In genomic region chr22:34638128-34638527, GRCh38 we compare ENCODE assay signal across 28 cellular contexts.
"Had no signal": no experiment of that assay in that cellular context is flagged by ENCODE, and none has a peak within 500 bp of the region (broad histone marks: within the 10 kb centered on the region; RNA-seq: fewer than 3 reads in every experiment).

No MANE protein-coding gene starts in this region.

- H3K36me3 Mint-ChIP-seq: naive thymus-derived CD4-positive, alpha-beta T cell; natural killer cell; stimulated activated effector memory CD8-positive, alpha-beta T cell treated with anti-CD3 and anti-CD28 coated beads, Interleukin-12 subunit alpha, Interleukin-12 subunit beta, amount 100 ng/mL, for 72 hours; stimulated activated naive B cell treated with anti-CD40 and anti-IgM and Interleukin-4, amounts not matched to agents 10 μg/mL and 1 μg/mL and 100 μg/mL, for 72 hours had no signal

- H3K79me2 ChIP-seq: parathyroid adenoma had no signal

- ATAC-seq: naive thymus-derived CD4-positive, alpha-beta T cell; natural killer cell; psoas muscle; right cardiac atrium; right lobe of liver; stimulated activated effector memory CD8-positive, alpha-beta T cell treated with anti-CD3 and anti-CD28 coated beads, Interleukin-12 subunit alpha, Interleukin-12 subunit beta, amount 100 ng/mL, for 72 hours; stimulated activated naive B cell treated with anti-CD40 and anti-IgM and Interleukin-4, amounts not matched to agents 10 μg/mL and 1 μg/mL and 100 μg/mL, for 72 hours had no signal

- H3K27ac Mint-ChIP-seq: naive thymus-derived CD4-positive, alpha-beta T cell; natural killer cell; nephron; progenitor cell of endocrine pancreas; stimulated activated effector memory CD8-positive, alpha-beta T cell treated with anti-CD3 and anti-CD28 coated beads, Interleukin-12 subunit alpha, Interleukin-12 subunit beta, amount 100 ng/mL, for 72 hours; stimulated activated naive B cell treated with anti-CD40 and anti-IgM and Interleukin-4, amounts not matched to agents 10 μg/mL and 1 μg/mL and 100 μg/mL, for 72 hours; stimulated activated naive CD8-positive, alpha-beta T cell treated with anti-CD3 and anti-CD28 coated beads, Interleukin-15, Interleukin-2, amounts not matched to agents 100 ng/mL and 50 ng/mL, for 24 hours had no signal

- H3K27me3 Mint-ChIP-seq: stimulated activated naive CD8-positive, alpha-beta T cell treated with anti-CD3 and anti-CD28 coated beads, Interleukin-15, Interleukin-2, amounts not matched to agents 100 ng/mL and 50 ng/mL, for 24 hours had no signal

- H3K27ac ChIP-seq: neutrophil, ovary, parathyroid adenoma, psoas muscle, right lobe of liver, sigmoid colon, stomach, thoracic aorta, thyroid gland, tibial nerve, upper lobe of left lung, vagina had no signal

- H3K9me3 ChIP-seq: neutrophil, ovary, psoas muscle, right lobe of liver, sigmoid colon, stomach, thoracic aorta, thyroid gland, tibial nerve, upper lobe of left lung, vagina had no signal

- H3K9ac ChIP-seq: parathyroid adenoma had no signal

- H3K4me3 ChIP-seq: ovary, psoas muscle, right lobe of liver, sigmoid colon, stomach, thoracic aorta, thyroid gland, tibial nerve, upper lobe of left lung, vagina had no signal

- H3K4me1 Mint-ChIP-seq: naive thymus-derived CD4-positive, alpha-beta T cell; natural killer cell; nephron; stimulated activated effector memory CD8-positive, alpha-beta T cell treated with anti-CD3 and anti-CD28 coated beads, Interleukin-12 subunit alpha, Interleukin-12 subunit beta, amount 100 ng/mL, for 72 hours; stimulated activated naive B cell treated with anti-CD40 and anti-IgM and Interleukin-4, amounts not matched to agents 10 μg/mL and 1 μg/mL and 100 μg/mL, for 72 hours had no signal

- H2AFZ ChIP-seq: parathyroid adenoma had no signal

- H3K4me3 Mint-ChIP-seq: naive thymus-derived CD4-positive, alpha-beta T cell; natural killer cell; nephron; neural crest cell; stimulated activated effector memory CD8-positive, alpha-beta T cell treated with anti-CD3 and anti-CD28 coated beads, Interleukin-12 subunit alpha, Interleukin-12 subunit beta, amount 100 ng/mL, for 72 hours; stimulated activated naive B cell treated with anti-CD40 and anti-IgM and Interleukin-4, amounts not matched to agents 10 μg/mL and 1 μg/mL and 100 μg/mL, for 72 hours; stimulated activated naive CD8-positive, alpha-beta T cell treated with anti-CD3 and anti-CD28 coated beads, Interleukin-15, Interleukin-2, amounts not matched to agents 100 ng/mL and 50 ng/mL, for 24 hours had no signal

- H3K9me3 Mint-ChIP-seq: natural killer cell; nephron; neural crest cell; stimulated activated effector memory CD8-positive, alpha-beta T cell treated with anti-CD3 and anti-CD28 coated beads, Interleukin-12 subunit alpha, Interleukin-12 subunit beta, amount 100 ng/mL, for 72 hours; stimulated activated naive B cell treated with anti-CD40 and anti-IgM and Interleukin-4, amounts not matched to agents 10 μg/mL and 1 μg/mL and 100 μg/mL, for 72 hours had no signal

- H3K4me1 ChIP-seq: parathyroid adenoma, psoas muscle, right lobe of liver, sigmoid colon, stomach, thyroid gland, tibial nerve, upper lobe of left lung, vagina had no signal

- H3K27me3 ChIP-seq: neutrophil, ovary, sigmoid colon, thyroid gland, tibial nerve, upper lobe of left lung, vagina had no signal

- DNase-seq: naive thymus-derived CD4-positive, alpha-beta T cell; natural killer cell; nucleus accumbens; ovary; posterior cingulate gyrus; psoas muscle; right cardiac atrium; right lobe of liver; sigmoid colon; small intestine; stimulated activated CD4-positive, alpha-beta T cell treated with anti-CD3 and anti-CD28 coated beads, Interleukin-15, amount 100 ng/mL, for 24 hours; stimulated activated CD4-positive, alpha-beta T cell treated with anti-CD3 and anti-CD28 coated beads, Interleukin-4, amount 100 ng/mL, for 1 hour; stimulated activated naive B cell treated with anti-CD40 and anti-IgM and Interleukin-4, amounts not matched to agents 10 μg/mL and 1 μg/mL and 100 μg/mL, for 72 hours; stimulated activated naive CD4-positive, alpha-beta T cell treated with Interleukin-2 at 50 U/mL for 16 hours; stomach; thyroid gland; trophoblast cell; upper lobe of left lung had no signal

- H3K36me3 ChIP-seq: neutrophil, ovary, right lobe of liver, sigmoid colon, stomach, thoracic aorta, thyroid gland, tibial nerve, upper lobe of left lung, vagina had no signal
